Comparison of ENCODE assay signal across 1 cellular context in genomic region chr17:28865946-28866752, GRCh38.
TF ChIP-seq lines count a peak whose summit lies in the region.

No MANE protein-coding gene starts in this region.

TF ChIP-seq in K562, 482 proteins besides CTCF, POLR2A, EP300 and RAD21 (continued from another document and continues in another):
- TF ChIP-seq SFPQ (IDR thresholded peaks at IDR 0.05; ENCODE audit: low read depth, low read length) (no peak), IFI16 (CRISPR knock-in tag; IDR thresholded peaks at IDR 0.05) (no peak), PURB (CRISPR knock-in tag; IDR thresholded peaks at IDR 0.05; ENCODE audit: low read depth) (no peak), ZZZ3 (IDR thresholded peaks at IDR 0.05) (no peak), GATAD2B (IDR thresholded peaks at IDR 0.05; ENCODE audit: borderline replicate concordance) (no peak), ZNF24 (IDR thresholded peaks at IDR 0.05) (no peak), BRD9 (IDR thresholded peaks at IDR 0.05; ENCODE audit: low read depth, partially characterized antibody) (no peak), ZBTB12 (CRISPR knock-in tag; IDR thresholded peaks at IDR 0.05) (no peak), TAF1 (IDR thresholded peaks at IDR 0.05; ENCODE audit: control insufficient read depth, extremely low read depth, insufficient read depth, low read length, severe bottlenecking) (no peak), ZNF586 (CRISPR knock-in tag; conservative IDR thresholded peaks at IDR 0.05) (no peak), NCOA4 (IDR thresholded peaks at IDR 0.05; ENCODE audit: partially characterized antibody) (no peak), SMARCA4 (IDR thresholded peaks at IDR 0.05) (no peak; the same call in none of the 2 replicates), PHF21A (IDR thresholded peaks at IDR 0.05; ENCODE audit: borderline replicate concordance, low read depth) (no peak), ARID2 (IDR thresholded peaks at IDR 0.05) (no peak; the same call in 1 of the 2 replicates), EP400 (IDR thresholded peaks at IDR 0.05) (0 out of 2 replicates have a peak, but pooled peaks have one; percentile 3), SRSF1 (IDR thresholded peaks at IDR 0.05; ENCODE audit: low read depth, low read length) (no peak), CEBPZ (IDR thresholded peaks at IDR 0.05; ENCODE audit: borderline replicate concordance, low read depth, low read length) (no peak), PATZ1 (CRISPR knock-in tag; IDR thresholded peaks at IDR 0.05; ENCODE audit: borderline replicate concordance) (0 out of 2 replicates have a peak, but pooled peaks have one; percentile 45), PTRF (tag; IDR thresholded peaks at IDR 0.05) (0 out of 2 replicates have a peak, but pooled peaks have one; percentile 10), SMC3 (conservative IDR thresholded peaks at IDR 0.05; ENCODE audit: insufficient read depth, low read depth, low read length) (no peak), DACH1 (IDR thresholded peaks at IDR 0.05; ENCODE audit: partially characterized antibody) (no peak), NRF1 (conservative IDR thresholded peaks at IDR 0.05 in 1 of 2, IDR thresholded peaks at IDR 0.05 in 1 of 2) (no peak), EGR1 (conservative IDR thresholded peaks at IDR 0.05) (no peak), RNF219 (CRISPR knock-in tag; IDR thresholded peaks at IDR 0.05) (no peak), ZNF512 (tag; IDR thresholded peaks at IDR 0.05) (no peak), ID3 (CRISPR knock-in tag; IDR thresholded peaks at IDR 0.05) (no peak), ID3 (tag; IDR thresholded peaks at IDR 0.05) (peak; percentile 67), PBX2 (CRISPR knock-in tag; IDR thresholded peaks at IDR 0.05; ENCODE audit: low read depth) (no peak), PBX2 (tag; conservative IDR thresholded peaks at IDR 0.05; ENCODE audit: low read depth) (no peak), ZNF408 (CRISPR knock-in tag; IDR thresholded peaks at IDR 0.05; ENCODE audit: low read depth) (no peak), RREB1 (CRISPR knock-in tag; IDR thresholded peaks at IDR 0.05) (no peak), CEBPB (tag; IDR thresholded peaks at IDR 0.05) (no peak), SRSF3 (IDR thresholded peaks at IDR 0.05; ENCODE audit: insufficient read depth, low read length) (no peak), PTBP1 (IDR thresholded peaks at IDR 0.05; ENCODE audit: low read depth, low read length) (no peak), ZNF224 (CRISPR knock-in tag; IDR thresholded peaks at IDR 0.05) (no peak)
